30 cellular contexts compared by ENCODE assay signal in genomic region chr3:99170867-99171517, GRCh38.
"Had no signal": no experiment of that assay in that cellular context is flagged by ENCODE, and none has a peak within 500 bp of the region (broad histone marks: within the 10 kb centered on the region; RNA-seq: fewer than 3 reads in every experiment).

No MANE protein-coding gene starts in this region.

- H3K27ac ChIP-seq: colonic mucosa, esophagus muscularis mucosa, foreskin keratinocyte, gastroesophageal sphincter, heart right ventricle, neural progenitor cell, ovary, psoas muscle, sigmoid colon, stomach, tibial artery, uterus had no signal

- H3K9me3 ChIP-seq: colonic mucosa, gastroesophageal sphincter, ovary, psoas muscle, tibial artery, uterus had no signal

- H3K27me3 Mint-ChIP-seq: central memory CD8-positive, alpha-beta T cell; memory B cell; naive thymus-derived CD4-positive, alpha-beta T cell; stimulated activated naive B cell treated with anti-CD40 and anti-IgM and Interleukin-4, amounts not matched to agents 10 μg/mL and 1 μg/mL and 100 μg/mL, for 72 hours had no signal

- H3K36me3 Mint-ChIP-seq: memory B cell; naive thymus-derived CD4-positive, alpha-beta T cell; neural progenitor cell; stimulated activated naive B cell treated with anti-CD40 and anti-IgM and Interleukin-4, amounts not matched to agents 10 μg/mL and 1 μg/mL and 100 μg/mL, for 72 hours; type B pancreatic cell had no signal

- H3K27me3 ChIP-seq: colonic mucosa, esophagus muscularis mucosa, foreskin keratinocyte, gastroesophageal sphincter, heart right ventricle, neural progenitor cell, ovary, sigmoid colon, stomach, tibial artery, uterus had no signal

- H3K9me3 Mint-ChIP-seq: nephron, neural progenitor cell, type B pancreatic cell had no signal

- H3K36me3 ChIP-seq: colonic mucosa, esophagus muscularis mucosa, gastroesophageal sphincter, heart right ventricle, neural progenitor cell, ovary, sigmoid colon, stomach, tibial artery, uterus had no signal

- DNase-seq: colonic mucosa; dermis blood vessel endothelial cell; effector memory CD4-positive, alpha-beta T cell; foreskin keratinocyte; glutamatergic neuron; heart right ventricle; hippocampal formation; kidney glomerular epithelial cell; left colon; left ventricle myocardium superior; midbrain; naive thymus-derived CD4-positive, alpha-beta T cell; nucleus accumbens; ovary; psoas muscle; right cardiac atrium; sigmoid colon; stimulated activated CD4-positive, alpha-beta T cell treated with anti-CD3 and anti-CD28 coated beads, Interleukin-4, amount 100 ng/mL, for 4 hours; stimulated activated naive B cell treated with anti-CD40 and anti-IgM and Interleukin-4, amounts not matched to agents 10 μg/mL and 1 μg/mL and 100 μg/mL, for 72 hours; stomach; tibial artery; uterus had no signal

- H3K4me1 Mint-ChIP-seq: central memory CD8-positive, alpha-beta T cell; memory B cell; nephron; neural progenitor cell; stimulated activated naive B cell treated with anti-CD40 and anti-IgM and Interleukin-4, amounts not matched to agents 10 μg/mL and 1 μg/mL and 100 μg/mL, for 72 hours had no signal

- H3K4me1 ChIP-seq: colonic mucosa, foreskin keratinocyte, gastroesophageal sphincter, heart right ventricle, neural progenitor cell, psoas muscle, stomach, tibial artery, uterus had no signal

- H3K4me3 Mint-ChIP-seq: central memory CD8-positive, alpha-beta T cell; memory B cell; naive thymus-derived CD4-positive, alpha-beta T cell; nephron; neural progenitor cell; stimulated activated naive B cell treated with anti-CD40 and anti-IgM and Interleukin-4, amounts not matched to agents 10 μg/mL and 1 μg/mL and 100 μg/mL, for 72 hours; type B pancreatic cell had no signal

- H3K4me3 ChIP-seq: colonic mucosa, esophagus muscularis mucosa, gastroesophageal sphincter, heart right ventricle, lung, neural progenitor cell, ovary, psoas muscle, sigmoid colon, stomach, tibial artery, uterus had no signal

- ATAC-seq: foreskin keratinocyte, gastroesophageal sphincter, left colon, left ventricle myocardium superior, psoas muscle had no signal

- H3K27ac Mint-ChIP-seq: memory B cell; naive thymus-derived CD4-positive, alpha-beta T cell; nephron; neural progenitor cell; stimulated activated naive B cell treated with anti-CD40 and anti-IgM and Interleukin-4, amounts not matched to agents 10 μg/mL and 1 μg/mL and 100 μg/mL, for 72 hours; type B pancreatic cell had no signal
